In genomic region chr9:94787268-94787667, GRCh38 we compare ENCODE assay signal across 25 cellular contexts.
DNase-seq lines count a peak whose midpoint lies in the region; ATAC-seq, FAIRE-seq and TF ChIP-seq lines count a peak whose summit lies in the region.
"Had no signal": no experiment of that assay in that cellular context is flagged by ENCODE, and none has a peak within 500 bp of the region (broad histone marks: within the 10 kb centered on the region; RNA-seq: fewer than 3 reads in every experiment).

No MANE protein-coding gene starts in this region.

- no peak overlapping the region for H3K9ac ChIP-seq in neuronal stem cell (ENCODE audit: low read depth, low read length, poor library complexity)

- CTCF ChIA-PET in activated CD8-positive, alpha-beta T cell treated with anti-CD3 and anti-CD28 coated beads for 36 hours (lab: Charles Lee), result interaction anchor here (5.6 kb wide), 1 partner anchor 339 kb away, joined by 43 read pairs; no protein-coding TSS in a partner anchor
- CTCF ChIA-PET in activated CD8-positive, alpha-beta T cell treated with anti-CD3 and anti-CD28 coated beads, Interleukin-2, amount 10 ng/mL, durations not matched to agents 7 days and 5 days (lab: Charles Lee), result no interaction called here

- no peak overlapping the region for H3K4me3 ChIP-seq in ascending aorta
- no peak overlapping the region for H3K4me3 ChIP-seq in esophagus squamous epithelium
- H3K4me3 ChIP-seq in suprapubic skin, result no peak overlapping the region
- no peak overlapping the region for H3K4me3 ChIP-seq in neuronal stem cell (ENCODE audit: low read length in 2 of 2)

- no peak overlapping the region for H4K8ac ChIP-seq in neuronal stem cell (ENCODE audit: low read depth, low read length)

- H3K36me3 Mint-ChIP-seq in activated CD8-positive, alpha-beta T cell treated with anti-CD3 and anti-CD28 coated beads for 36 hours (ENCODE audit: low read depth), result peaks cover 2% of the 10 kb centered on the region
- no peaks in the 10 kb centered on the region for H3K36me3 Mint-ChIP-seq in activated CD8-positive, alpha-beta T cell treated with anti-CD3 and anti-CD28 coated beads, Interleukin-2, amount 10 ng/mL, durations not matched to agents 7 days and 5 days (ENCODE audit: low read depth)

- TF ChIP-seq EP300 in suprapubic skin (IDR thresholded peaks at IDR 0.05), result no peak

- H2BK120ac ChIP-seq in neuronal stem cell (ENCODE audit: low read depth, low read length), result no peak overlapping the region

- H3K27me3 ChIP-seq in ascending aorta, result no peaks in the 10 kb centered on the region
- H3K27me3 ChIP-seq in esophagus squamous epithelium, result no peaks in the 10 kb centered on the region
- H3K27me3 ChIP-seq in suprapubic skin, result no peaks in the 10 kb centered on the region
- H3K27me3 ChIP-seq in neuronal stem cell (ENCODE audit: control insufficient read depth in 3 of 3, insufficient read depth in 3 of 3, low read depth in 1 of 3, low read length in 3 of 3), result no peaks in the 10 kb centered on the region

- H2BK12ac ChIP-seq in neuronal stem cell (ENCODE audit: low read length), result no peak overlapping the region

- no peak for FAIRE-seq in frontal cortex (lab: Jason Lieb, UNC)
- FAIRE-seq: D721Med, GM19239, H1 had no signal

- no peaks in the 10 kb centered on the region for H3K79me1 ChIP-seq in neuronal stem cell (ENCODE audit: low read depth, low read length)

- intact Hi-C loops in activated CD8-positive, alpha-beta T cell treated with anti-CD3 and anti-CD28 coated beads for 36 hours (cut with micrococcal nuclease), result loop anchor here (5.0 kb wide), 1 partner anchor 340 kb away; no protein-coding TSS in a partner anchor
- intact Hi-C loops in ascending aorta (cut with DNase I) (no loop called here), esophagus squamous epithelium (cut with DNase I) (loop anchor here (10.0 kb wide), 1 partner anchor 218 kb away; no protein-coding TSS in a partner anchor)

- no peak for TF ChIP-seq CTCF in activated CD8-positive, alpha-beta T cell treated with anti-CD3 and anti-CD28 coated beads for 36 hours (IDR thresholded peaks at IDR 0.05)
- TF ChIP-seq CTCF in ascending aorta (IDR thresholded peaks at IDR 0.05) (no peak), esophagus squamous epithelium (IDR thresholded peaks at IDR 0.05) (no peak), suprapubic skin (IDR thresholded peaks at IDR 0.05) (no peak)

- TF ChIP-seq POLR2A in esophagus squamous epithelium (IDR thresholded peaks at IDR 0.05) (no peak), suprapubic skin (IDR thresholded peaks at IDR 0.05) (no peak)

- H3K4me1 ChIP-seq in ascending aorta, result peaks cover 0 to 21% of the 10 kb centered on the region in 2 donors
- peaks cover 0 to 48% (median 11%) of the 10 kb centered on the region in 3 donors for H3K4me1 ChIP-seq in esophagus squamous epithelium
- peaks cover 47% of the 10 kb centered on the region for H3K4me1 ChIP-seq in suprapubic skin
- H3K4me1 ChIP-seq in neuronal stem cell (ENCODE audit: control insufficient read depth in 2 of 2, insufficient read depth in 1 of 2, low read depth in 1 of 2, low read length in 2 of 2), result peaks cover 0 to 5% of the 10 kb centered on the region in 2 donors

- no peaks in the 10 kb centered on the region for H3K27me3 Mint-ChIP-seq in activated CD8-positive, alpha-beta T cell treated with anti-CD3 and anti-CD28 coated beads for 36 hours
- no peaks in the 10 kb centered on the region for H3K27me3 Mint-ChIP-seq in activated CD8-positive, alpha-beta T cell treated with anti-CD3 and anti-CD28 coated beads, Interleukin-2, amount 10 ng/mL, durations not matched to agents 7 days and 5 days (ENCODE audit: low read depth)
- no peaks in the 10 kb centered on the region for H3K27me3 Mint-ChIP-seq in stimulated activated naive CD8-positive, alpha-beta T cell treated with anti-CD3 and anti-CD28 coated beads, Interleukin-15, amount 100 ng/mL, for 72 hours
- H3K27me3 Mint-ChIP-seq: B cell, IgD-negative memory B cell had no signal

- H3K23ac ChIP-seq in neuronal stem cell (ENCODE audit: low read depth, low read length, poor library complexity), result no peak overlapping the region

- H3K9me3 Mint-ChIP-seq in activated CD8-positive, alpha-beta T cell treated with anti-CD3 and anti-CD28 coated beads for 36 hours, result no peaks in the 10 kb centered on the region
- no peaks in the 10 kb centered on the region for H3K9me3 Mint-ChIP-seq in activated CD8-positive, alpha-beta T cell treated with anti-CD3 and anti-CD28 coated beads, Interleukin-2, amount 10 ng/mL, durations not matched to agents 7 days and 5 days (ENCODE audit: insufficient read depth)
- H3K9me3 Mint-ChIP-seq in stimulated activated naive CD8-positive, alpha-beta T cell treated with anti-CD3 and anti-CD28 coated beads, Interleukin-15, amount 100 ng/mL, for 72 hours, result no peaks in the 10 kb centered on the region

- peak; percentile 17 for DNase-seq in activated CD8-positive, alpha-beta T cell treated with anti-CD3 and anti-CD28 coated beads for 36 hours
- DNase-seq in activated CD8-positive, alpha-beta T cell treated with anti-CD3 and anti-CD28 coated beads, Interleukin-2, amount 10 ng/mL, durations not matched to agents 7 days and 5 days, result no peak
- DNase-seq in ascending aorta (ENCODE audit: low spot score in 2 of 2) (no peak), esophagus squamous epithelium (lab: John Stamatoyannopoulos, UW) (no peak), suprapubic skin (ENCODE audit: low spot score in 2 of 2) (no peak), frontal cortex (ENCODE audit: low spot score in 2 of 2) (no peak), neuronal stem cell (ENCODE audit: low spot score) (no peak)
- no peak for DNase-seq in stimulated activated naive CD8-positive, alpha-beta T cell treated with anti-CD3 and anti-CD28 coated beads, Interleukin-15, amount 100 ng/mL, for 72 hours
- DNase-seq: 8988T, EL, GF-D8, MV-4-11, NCI-H1105 treated with DMSO at 0.1 percent for 48 hours, NCI-H2081, NCI-H2171, NCI-H345, NCI-H524, NCI-H774 had no signal

- no peak overlapping the region for H4K91ac ChIP-seq in neuronal stem cell (ENCODE audit: low read depth, low read length, poor library complexity)

- H3K36me3 ChIP-seq in ascending aorta (no peaks in the 10 kb centered on the region), esophagus squamous epithelium (no peaks in the 10 kb centered on the region), suprapubic skin (no peaks in the 10 kb centered on the region), neuronal stem cell (replicated peaks in 1 of 2; ENCODE audit: control insufficient read depth in 2 of 2, insufficient read depth in 2 of 2, low read length in 2 of 2) (peaks cover under 1 to 13% of the 10 kb centered on the region in 2 donors)

- no peak overlapping the region for H3K18ac ChIP-seq in neuronal stem cell (ENCODE audit: low read length)

- H3K9me3 ChIP-seq in ascending aorta (no peaks in the 10 kb centered on the region), esophagus squamous epithelium (no peaks in the 10 kb centered on the region), suprapubic skin (no peaks in the 10 kb centered on the region), neuronal stem cell (replicated peaks in 1 of 2; ENCODE audit: control insufficient read depth in 2 of 2, insufficient read depth in 1 of 2, low read depth in 1 of 2, low read length in 2 of 2) (no peaks in the 10 kb centered on the region)

- H2AFZ ChIP-seq in neuronal stem cell (ENCODE audit: low read length), result no peak overlapping the region

- ATAC-seq in activated CD8-positive, alpha-beta T cell treated with anti-CD3 and anti-CD28 coated beads for 36 hours, result no peak
- no peak for ATAC-seq in activated CD8-positive, alpha-beta T cell treated with anti-CD3 and anti-CD28 coated beads, Interleukin-2, amount 10 ng/mL, durations not matched to agents 7 days and 5 days
- no peak for ATAC-seq in stimulated activated naive CD8-positive, alpha-beta T cell treated with anti-CD3 and anti-CD28 coated beads, Interleukin-15, amount 100 ng/mL, for 72 hours
- ATAC-seq: Right ventricle myocardium inferior had no signal

- no peak overlapping the region for H3K4me3 Mint-ChIP-seq in activated CD8-positive, alpha-beta T cell treated with anti-CD3 and anti-CD28 coated beads for 36 hours
- no peak overlapping the region for H3K4me3 Mint-ChIP-seq in activated CD8-positive, alpha-beta T cell treated with anti-CD3 and anti-CD28 coated beads, Interleukin-2, amount 10 ng/mL, durations not matched to agents 7 days and 5 days
- H3K4me3 Mint-ChIP-seq in stimulated activated naive CD8-positive, alpha-beta T cell treated with anti-CD3 and anti-CD28 coated beads, Interleukin-15, amount 100 ng/mL, for 72 hours, result no peak overlapping the region
- H3K4me3 Mint-ChIP-seq: B cell, CD14-positive monocyte, IgD-negative memory B cell had no signal

- 38 to 56% methylated on average over 5 to 6 of the region's 6 CpGs for WGBS in esophagus squamous epithelium, 2 donors
- WGBS in suprapubic skin, result 50% methylated on average over 6 of the region's 6 CpGs
- WGBS in neuronal stem cell (ENCODE audit: extremely low coverage in 2 of 2, insufficient read length in 2 of 2, insufficient replicate concordance in 1 of 2), 2 donors, result no CpG with 5 or more reads among the region's 6 CpGs

- H3K4me1 Mint-ChIP-seq in activated CD8-positive, alpha-beta T cell treated with anti-CD3 and anti-CD28 coated beads for 36 hours (ENCODE audit: low read depth), result peaks cover 5% of the 10 kb centered on the region
- peaks cover 5% of the 10 kb centered on the region for H3K4me1 Mint-ChIP-seq in activated CD8-positive, alpha-beta T cell treated with anti-CD3 and anti-CD28 coated beads, Interleukin-2, amount 10 ng/mL, durations not matched to agents 7 days and 5 days (ENCODE audit: low read depth)
- H3K4me1 Mint-ChIP-seq in stimulated activated naive CD8-positive, alpha-beta T cell treated with anti-CD3 and anti-CD28 coated beads, Interleukin-15, amount 100 ng/mL, for 72 hours, result peaks cover 6% of the 10 kb centered on the region
- H3K4me1 Mint-ChIP-seq: B cell, IgD-negative memory B cell had no signal

- H2BK15ac ChIP-seq in neuronal stem cell (ENCODE audit: low read length), result no peak overlapping the region

- H3K14ac ChIP-seq in neuronal stem cell (ENCODE audit: low read length), result no peak overlapping the region

- H3K27ac Mint-ChIP-seq in activated CD8-positive, alpha-beta T cell treated with anti-CD3 and anti-CD28 coated beads for 36 hours, result no peak overlapping the region
- no peak overlapping the region for H3K27ac Mint-ChIP-seq in activated CD8-positive, alpha-beta T cell treated with anti-CD3 and anti-CD28 coated beads, Interleukin-2, amount 10 ng/mL, durations not matched to agents 7 days and 5 days
- no peak overlapping the region for H3K27ac Mint-ChIP-seq in stimulated activated naive CD8-positive, alpha-beta T cell treated with anti-CD3 and anti-CD28 coated beads, Interleukin-15, amount 100 ng/mL, for 72 hours
- H3K27ac Mint-ChIP-seq: B cell, IgD-negative memory B cell had no signal

- POLR2A ChIA-PET in activated CD8-positive, alpha-beta T cell treated with anti-CD3 and anti-CD28 coated beads for 36 hours (lab: Charles Lee), result no interaction called here
- POLR2A ChIA-PET in activated CD8-positive, alpha-beta T cell treated with anti-CD3 and anti-CD28 coated beads, Interleukin-2, amount 10 ng/mL, durations not matched to agents 7 days and 5 days (lab: Charles Lee), result no interaction called here

- H2AK5ac ChIP-seq in neuronal stem cell (ENCODE audit: low read depth, low read length), result no peak overlapping the region

- H3K4ac ChIP-seq in neuronal stem cell (ENCODE audit: low read length), result no peak overlapping the region

- H3K27ac ChIP-seq in ascending aorta, result peak overlapping the region; percentile 8 to 49
- H3K27ac ChIP-seq in esophagus squamous epithelium, result peak overlapping the region; percentile 49 to 79 (median 69)
- H3K27ac ChIP-seq in suprapubic skin, result peak overlapping the region; percentile 73
- no peak overlapping the region for H3K27ac ChIP-seq in neuronal stem cell (replicated peaks; ENCODE audit: low read length)

- H2BK5ac ChIP-seq in neuronal stem cell (ENCODE audit: low read length), result no peak overlapping the region

- no peak overlapping the region for H3K4me2 ChIP-seq in neuronal stem cell (ENCODE audit: insufficient read depth, low read length, poor library complexity, severe bottlenecking)
